In the genomic region with DNA sequence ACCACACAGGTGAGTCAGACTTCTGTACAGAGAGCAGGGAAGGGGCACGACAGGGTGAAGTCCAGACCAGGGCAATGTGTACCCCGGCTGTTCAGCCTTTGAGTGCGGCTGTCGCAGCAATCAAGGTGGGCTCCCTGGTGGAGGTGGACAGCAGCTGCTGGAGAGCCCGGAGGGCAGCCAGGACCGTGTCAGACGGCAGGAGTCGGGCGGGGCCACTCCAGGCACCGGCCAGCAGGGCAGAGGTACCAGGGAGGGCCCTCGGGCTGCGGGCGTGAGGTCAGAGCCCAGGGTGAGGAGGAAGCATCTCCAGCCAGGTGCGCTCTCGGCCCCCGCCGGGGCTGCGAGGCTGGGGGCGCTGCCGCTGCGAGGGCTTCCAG, we compare ENCODE assay signal across 8 cellular contexts. TPM values are rescaled to one million over a fixed set of nuclear protein-coding genes. Genes with fewer than 3 reads are reported as not detected.
DNase-seq lines count a peak whose midpoint lies in the region; FAIRE-seq and TF ChIP-seq lines count a peak whose summit lies in the region.

No MANE protein-coding gene starts in this region.

- H3K36me3 ChIP-seq in kidney epithelial cell (ENCODE audit: control insufficient read depth, insufficient read depth, low read length): peaks cover 6% of the 10 kb centered on the region

- in situ Hi-C loops in astrocyte of the spinal cord (cut with HindIII; ENCODE audit: low sequenced_read_pairs): no loop called here

- peak; percentile 77 for DNase-seq in activated effector memory CD4-positive, alpha-beta T cell treated with anti-CD3 and anti-CD28 coated beads, Interleukin-2, amount 50 U/mL, for 16 hours
- DNase-seq in activated effector memory CD4-positive, alpha-beta T cell treated with Interleukin-2 at 50 U/mL for 16 hours: no peak
- no peak for DNase-seq in Jurkat, Clone E6-1 (ENCODE audit: low read depth, low spot score)
- DNase-seq in astrocyte of the spinal cord (ENCODE audit: low read depth, low spot score) (no peak), kidney epithelial cell (ENCODE audit: low read depth) (no peak), substantia nigra (lab: John Stamatoyannopoulos, UW) (peak in 5 of 49 donors; percentile 60 to 92 (median 64)), D721Med (ENCODE audit: insufficient read length, low spot score) (no peak), OCI-M1 (lab: John Stamatoyannopoulos, UW) (no peak)

- H3K27me3 ChIP-seq in kidney epithelial cell (ENCODE audit: control insufficient read depth, insufficient read depth, low read length): no peaks in the 10 kb centered on the region

- no peak for FAIRE-seq in D721Med (lab: Jason Lieb, UNC)

- TF ChIP-seq CTCF in astrocyte of the spinal cord (IDR thresholded peaks at IDR 0.05; ENCODE audit: low read depth, low read length): no peak
- TF ChIP-seq CTCF in kidney epithelial cell (IDR thresholded peaks at IDR 0.05; ENCODE audit: insufficient read depth, low read length, poor library complexity, severe bottlenecking): no peak
- TF ChIP-seq CTCF in D721Med (IDR thresholded peaks at IDR 0.05; ENCODE audit: insufficient read depth, missing control alignments): no peak

- H3K27ac ChIP-seq in substantia nigra (ENCODE audit: low read depth, low read length, poor library complexity, severe bottlenecking): peak overlapping the region; percentile 93

- H3K4me3 ChIP-seq in Jurkat, Clone E6-1 (ENCODE audit: low read length): peak overlapping the region; percentile 62
- H3K4me3 ChIP-seq in astrocyte of the spinal cord (ENCODE audit: low read depth, low read length) (peak overlapping the region; percentile 63), kidney epithelial cell (ENCODE audit: low read depth, low read length) (peak overlapping the region; percentile 80)

RNA-seq across cellular contexts. Expression of gene PIM3, which starts 0.8 kb away (rescaled TPM):
- polyA plus RNA-seq in Jurkat, Clone E6-1 (2012; ENCODE audit: insufficient read depth, insufficient read length): 77.7 TPM
- 66.9 and 77.3 TPM in 2 replicates for total RNA-seq in kidney epithelial cell

RNA-seq across cellular contexts. Expression of gene CRELD2, which starts 41.3 kb away (rescaled TPM):
- polyA plus RNA-seq in Jurkat, Clone E6-1 (2012; ENCODE audit: insufficient read depth, insufficient read length): 52.0 TPM
- 59.1 and 68.2 TPM in 2 replicates for total RNA-seq in kidney epithelial cell

RNA-seq across cellular contexts. Expression of gene ALG12, which starts 41.5 kb away (rescaled TPM):
- 40.5 TPM for polyA plus RNA-seq in Jurkat, Clone E6-1 (2012; ENCODE audit: insufficient read depth, insufficient read length)
- total RNA-seq in kidney epithelial cell: 24.3 and 26.2 TPM in 2 replicates

RNA-seq across cellular contexts. Expression of gene IL17REL, which starts 52.8 kb away (rescaled TPM):
- polyA plus RNA-seq in Jurkat, Clone E6-1 (2012; ENCODE audit: insufficient read depth, insufficient read length): not detected
- total RNA-seq in kidney epithelial cell: not detected in 2 replicates
